Comparison of ENCODE assay signal across 8 cellular contexts in genomic region chr12:66693901-66694513, GRCh38. TPM values are rescaled to one million over a fixed set of nuclear protein-coding genes. Genes with fewer than 3 reads are reported as not detected.
DNase-seq lines count a peak whose midpoint lies in the region; ATAC-seq, FAIRE-seq and TF ChIP-seq lines count a peak whose summit lies in the region.

No MANE protein-coding gene starts in this region.

- no peaks in the 10 kb centered on the region for H4K20me1 ChIP-seq in HCT116 (ENCODE audit: insufficient read depth)

- TF ChIP-seq RAD21 in A549 (conservative IDR thresholded peaks at IDR 0.05 in 1 of 2, IDR thresholded peaks at IDR 0.05 in 1 of 2), result peak; percentile 70 to 71
- TF ChIP-seq RAD21 in HCT116 (IDR thresholded peaks at IDR 0.05; ENCODE audit: low read depth), result peak; percentile 60
- TF ChIP-seq RAD21 in liver (IDR thresholded peaks at IDR 0.05), result peak; percentile 74 to 80

- RAD21 ChIA-PET in HCT116 (lab: Charles Lee; ENCODE audit: low non-redundant PET in 1 of 2, low total read pairs in 2 of 2, uncharacterized antibody in 2 of 2, unreplicated experiment in 2 of 2), result no interaction called here

- peak; percentile 48 to 80 for DNase-seq in A549 (ENCODE audit: low read depth in 1 of 2, low spot score in 1 of 2)
- DNase-seq in GM06990 (ENCODE audit: extremely low read depth, insufficient read length), result no peak
- DNase-seq in HCT116 (ENCODE audit: low read depth, low spot score), result peak; percentile 52
- DNase-seq in LNCaP clone FGC (ENCODE audit: low read depth), result peak; percentile 43
- peak; percentile 81 for DNase-seq in RKO (ENCODE audit: low spot score)
- peak; percentile 21 for DNase-seq in cerebellum (ENCODE audit: low spot score)
- DNase-seq in thyroid gland, result peak in 1 of 2 donors; percentile 11

- intact Hi-C loops in HCT116 (cut with micrococcal nuclease) (loop anchor here (5.0 to 10.0 kb wide), 3 partner anchors 339 to 547 kb away; no protein-coding TSS in a partner anchor), thyroid gland (cut with DNase I) (loop anchor here (10.0 kb wide), 1 partner anchor 429 kb away; no protein-coding TSS in a partner anchor)

- CTCF ChIA-PET in A549 (lab: Yijun Ruan, JAX) (interaction anchor here (0.6 to 3.1 kb wide), 19 partner anchors 10 to 581 kb away, joined by 3 to 27 read pairs (median 5); partner anchors contain the start of gene TMBIM4), HCT116 (lab: Charles Lee) (interaction anchor here (1.0 to 1.5 kb wide), 2 partner anchors 15 to 342 kb away, joined by 4 read pairs; no protein-coding TSS in a partner anchor)

- H3K4me3 ChIP-seq in A549, result no peak overlapping the region
- H3K4me3 ChIP-seq in GM06990 (replicated peaks; ENCODE audit: low read depth, low read length), result no peak overlapping the region
- no peak overlapping the region for H3K4me3 ChIP-seq in HCT116 (replicated peaks in 1 of 2; ENCODE audit: low read depth in 1 of 2, low read length in 2 of 2)
- no peak overlapping the region for H3K4me3 ChIP-seq in LNCaP clone FGC (ENCODE audit: low read depth, low read length)
- H3K4me3 ChIP-seq in liver (ENCODE audit: low read depth in 1 of 3, low read length in 3 of 3), result no peak overlapping the region
- H3K4me3 ChIP-seq in thyroid gland (replicated peaks in 1 of 3), result no peak overlapping the region

- H3K4me2 ChIP-seq in A549 (no peak overlapping the region), HCT116 (ENCODE audit: low read length) (no peak overlapping the region)

- no peaks in the 10 kb centered on the region for H3K79me2 ChIP-seq in HCT116 (ENCODE audit: insufficient read depth, low read length)

- peak; percentile 68 for TF ChIP-seq CTCF in A549 (IDR thresholded peaks at IDR 0.05)
- peak; percentile 59 for TF ChIP-seq CTCF in GM06990 (IDR thresholded peaks at IDR 0.05; ENCODE audit: insufficient read depth, low read length, poor library complexity, severe bottlenecking)
- TF ChIP-seq CTCF in HCT116 (IDR thresholded peaks at IDR 0.05 in 2 of 3, conservative IDR thresholded peaks at IDR 0.05 in 1 of 3; ENCODE audit: borderline replicate concordance in 1 of 3, insufficient read depth in 1 of 3, low read depth in 2 of 3, low read length in 2 of 3), result peak; percentile 36 to 63 (median 40); a peak in 4 of 6 replicates
- peak; percentile 68 for TF ChIP-seq CTCF in LNCaP clone FGC (IDR thresholded peaks at IDR 0.05; ENCODE audit: control insufficient read depth, extremely low read depth, insufficient read depth)
- peak; percentile 46 for TF ChIP-seq CTCF in liver (IDR thresholded peaks at IDR 0.05; ENCODE audit: low read depth, low read length, missing input control)
- TF ChIP-seq CTCF in thyroid gland (IDR thresholded peaks at IDR 0.05), result peak in 4 of 6 experiments; percentile 33 to 62 (median 56)

- H3K36me3 ChIP-seq in GM06990 (ENCODE audit: control insufficient read depth, insufficient read depth, low read length) (no peaks in the 10 kb centered on the region), HCT116 (ENCODE audit: control insufficient read depth in 1 of 2, insufficient read depth in 2 of 2, low read length in 2 of 2) (no peaks in the 10 kb centered on the region), liver (ENCODE audit: control insufficient read depth in 4 of 4, insufficient read depth in 3 of 4, low read depth in 1 of 4, low read length in 3 of 4) (no peaks in the 10 kb centered on the region), thyroid gland (no peaks in the 10 kb centered on the region)

- H3K27me3 ChIP-seq in GM06990 (replicated peaks; ENCODE audit: control insufficient read depth, insufficient read depth, low read length) (no peaks in the 10 kb centered on the region), HCT116 (ENCODE audit: insufficient read depth, low read length) (peaks cover 20% of the 10 kb centered on the region; the same call in 1 of the 2 replicates), liver (ENCODE audit: control insufficient read depth in 4 of 4, insufficient read depth in 4 of 4, low read length in 3 of 4) (no peaks in the 10 kb centered on the region), thyroid gland (no peaks in the 10 kb centered on the region)

- no peak overlapping the region for H3K27ac ChIP-seq in A549
- no peak overlapping the region for H3K27ac ChIP-seq in HCT116 (ENCODE audit: low read depth, low read length)
- H3K27ac ChIP-seq in liver (ENCODE audit: low read depth in 1 of 2, low read length in 2 of 2), result no peak overlapping the region
- H3K27ac ChIP-seq in thyroid gland, result no peak overlapping the region

- ATAC-seq in A549 (peak; percentile 95 to 98), HCT116 (peak; percentile 95)

- H3K9me3 ChIP-seq in A549 (no peaks in the 10 kb centered on the region), HCT116 (ENCODE audit: control insufficient read depth in 1 of 2, insufficient read depth in 1 of 2, low read depth in 1 of 2, low read length in 2 of 2) (no peaks in the 10 kb centered on the region), liver (ENCODE audit: control insufficient read depth in 4 of 4, low read length in 3 of 4) (no peaks in the 10 kb centered on the region), thyroid gland (no peaks in the 10 kb centered on the region)

- POLR2A ChIA-PET in A549 (lab: Yijun Ruan, JAX), result no interaction called here
- POLR2A ChIA-PET in HCT116 (lab: Charles Lee), result no interaction called here

- 0% methylated on average over 1 of the region's 1 CpG for WGBS in A549 (ENCODE audit: missing lambda C conversion rate)
- WGBS in liver, result 2% methylated on average over 1 of the region's 1 CpG
- WGBS in thyroid gland, 2 donors, result 5 to 6% methylated on average over 1 of the region's 1 CpG

- no peaks in the 10 kb centered on the region for H3K4me1 ChIP-seq in A549
- H3K4me1 ChIP-seq in HCT116 (ENCODE audit: control insufficient read depth in 1 of 2, insufficient read depth in 2 of 2, low read length in 2 of 2), result no peaks in the 10 kb centered on the region
- H3K4me1 ChIP-seq in liver (ENCODE audit: control insufficient read depth in 4 of 4, insufficient read depth in 4 of 4, low read length in 3 of 4), result no peaks in the 10 kb centered on the region
- H3K4me1 ChIP-seq in thyroid gland, result no peaks in the 10 kb centered on the region

- FAIRE-seq in A549 (lab: Jason Lieb, UNC), result no peak

- TF ChIP-seq POLR2A in A549 (IDR thresholded peaks at IDR 0.05; ENCODE audit: low read length), result no peak
- TF ChIP-seq POLR2A in HCT116 (IDR thresholded peaks at IDR 0.05; ENCODE audit: borderline replicate concordance, extremely low read depth, insufficient read depth, insufficient read length), result no peak
- no peak for TF ChIP-seq POLR2A in thyroid gland (IDR thresholded peaks at IDR 0.05)

- BruUV-seq in HCT116 (replicated peaks; lab: Mats Ljungman, UMichigan), result no TSS peak

- no peak overlapping the region for H2AFZ ChIP-seq in HCT116 (ENCODE audit: low read depth, low read length, poor library complexity, severe bottlenecking)

- TF ChIP-seq EP300 in A549 (IDR thresholded peaks at IDR 0.05), result no peak

- no peaks in the 10 kb centered on the region for H3K9me2 ChIP-seq in HCT116 (ENCODE audit: insufficient read depth)

- no peak overlapping the region for H3K9ac ChIP-seq in HCT116 (ENCODE audit: low read length)
- H3K9ac ChIP-seq in liver (ENCODE audit: low read depth in 1 of 2, low read length in 2 of 2), result no peak overlapping the region

TF ChIP-seq in A549, 52 proteins besides CTCF, POLR2A, EP300 and RAD21:
- TF ChIP-seq SMC3 (IDR thresholded peaks at IDR 0.05) (peak; percentile 70), JUNB (IDR thresholded peaks at IDR 0.05) (no peak)

TF ChIP-seq in HCT116, 20 proteins besides CTCF, POLR2A, EP300 and RAD21 (continues in another document):
- TF ChIP-seq SRF (IDR thresholded peaks at IDR 0.05; ENCODE audit: low read depth) (no peak), ZBTB33 (IDR thresholded peaks at IDR 0.05; ENCODE audit: extremely low read depth, insufficient replicate concordance, low read length) (no peak)

TF ChIP-seq in liver, 16 proteins besides CTCF, POLR2A, EP300 and RAD21 (continues in another document):
- no peak for TF ChIP-seq REST (IDR thresholded peaks at IDR 0.05)

RNA-seq across cellular contexts. Expression of gene GRIP1, which starts 15.1 kb away (rescaled TPM):
- polyA plus RNA-seq in A549 (2011; rRNA removed), result 4.6 and 5.5 TPM in 2 replicates
- 1.4 and 1.8 TPM in 2 replicates for polyA plus RNA-seq in A549 (2012; cell fraction: cytosol; rRNA removed)
- 1.2 and 2.6 TPM in 2 replicates for polyA plus RNA-seq in A549 (2012; cell fraction: nucleus; rRNA removed)
- 1.6 to 5.8 TPM (median 2.3 TPM) in 3 replicates for polyA plus RNA-seq in A549 (2017; fragmentation: RNase III; extraction: RNeasy Plus Mini Kit Qiagen cat#74134 plus additional on column Dnase treatment)
- polyA minus RNA-seq in A549 (2011; rRNA and poly(A)+ RNA removed), result 12.9 and 13.1 TPM in 2 replicates
- not detected for total RNA-seq in HCT116 (2021; ENCODE audit: unreplicated experiment)
- 0.08 and 0.22 TPM in 2 replicates for polyA plus RNA-seq in HCT116 (2012)
- 58.6 TPM for total RNA-seq in cerebellum
- 1 to 10 TPM in 1 of 2 donors, under 1 TPM in 1; 0.33 to 1.5 TPM for total RNA-seq in liver
- polyA plus RNA-seq in liver, result under 1 TPM; 0.05 to 0.15 TPM
- total RNA-seq in thyroid gland, result 10 to 100 TPM in 3 of 4 donors, 1 to 10 TPM in 1; 9.9 to 21.1 (median 15.6) TPM

Comparison
In these comparisons a context has a peak if more than half of its experiments do, and no peak if none do; other contexts are left out.
1. RNA of gene GRIP1, which starts 15.1 kb away (total RNA-seq): 58.6 TPM in cerebellum (single experiment) and 9.9 to 21.1 TPM in thyroid gland; 0.33 to 1.5 TPM in liver and not detected in HCT116 (single experiment); every median in the first group is over 4 times any median in the second.
2. Of the 6 proteins assayed by ChIP-seq in both A549 and HCT116: peak only in A549: none; only in HCT116: none; in both: CTCF and RAD21; in neither: 4.
3. Peak in every context shown above with its lines, with median percentiles within 50 percentile points of each other: CTCF ChIP-seq.